1 cellular context compared by ENCODE assay signal in the genomic region with DNA sequence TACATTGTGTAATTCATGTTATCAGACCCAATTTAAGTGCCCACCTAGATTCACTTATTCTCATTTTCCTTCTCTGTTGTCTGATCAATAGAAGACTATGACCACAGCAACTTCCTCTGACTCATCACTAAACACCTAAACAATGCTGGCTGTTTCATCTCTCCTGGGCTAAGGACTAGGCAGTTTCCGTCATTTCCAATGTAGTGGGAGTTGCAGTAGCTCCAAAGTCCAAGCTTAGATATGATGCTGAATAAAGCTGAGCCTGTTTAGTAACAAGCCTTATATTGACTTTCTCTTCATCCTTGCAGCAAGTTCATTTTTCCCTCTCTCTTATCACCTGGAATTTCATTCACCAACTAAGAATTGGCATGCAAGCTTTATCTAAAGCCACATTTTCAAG.
TF ChIP-seq lines count a peak whose summit lies in the region.

No MANE protein-coding gene starts in this region.

TF ChIP-seq in GM12878, 131 proteins besides CTCF, POLR2A, EP300 and RAD21 (continued from another document):
- TF ChIP-seq, protein P1, sequence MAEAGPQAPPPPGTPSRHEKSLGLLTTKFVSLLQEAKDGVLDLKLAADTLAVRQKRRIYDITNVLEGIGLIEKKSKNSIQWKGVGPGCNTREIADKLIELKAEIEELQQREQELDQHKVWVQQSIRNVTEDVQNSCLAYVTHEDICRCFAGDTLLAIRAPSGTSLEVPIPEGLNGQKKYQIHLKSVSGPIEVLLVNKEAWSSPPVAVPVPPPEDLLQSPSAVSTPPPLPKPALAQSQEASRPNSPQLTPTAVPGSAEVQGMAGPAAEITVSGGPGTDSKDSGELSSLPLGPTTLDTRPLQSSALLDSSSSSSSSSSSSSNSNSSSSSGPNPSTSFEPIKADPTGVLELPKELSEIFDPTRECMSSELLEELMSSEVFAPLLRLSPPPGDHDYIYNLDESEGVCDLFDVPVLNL (IDR thresholded peaks at IDR 0.05; ENCODE audit: low read depth, low read length), result no peak
- TF ChIP-seq NRF1 (conservative IDR thresholded peaks at IDR 0.05; ENCODE audit: low read depth, low read length), result no peak
- TF ChIP-seq, protein P2, sequence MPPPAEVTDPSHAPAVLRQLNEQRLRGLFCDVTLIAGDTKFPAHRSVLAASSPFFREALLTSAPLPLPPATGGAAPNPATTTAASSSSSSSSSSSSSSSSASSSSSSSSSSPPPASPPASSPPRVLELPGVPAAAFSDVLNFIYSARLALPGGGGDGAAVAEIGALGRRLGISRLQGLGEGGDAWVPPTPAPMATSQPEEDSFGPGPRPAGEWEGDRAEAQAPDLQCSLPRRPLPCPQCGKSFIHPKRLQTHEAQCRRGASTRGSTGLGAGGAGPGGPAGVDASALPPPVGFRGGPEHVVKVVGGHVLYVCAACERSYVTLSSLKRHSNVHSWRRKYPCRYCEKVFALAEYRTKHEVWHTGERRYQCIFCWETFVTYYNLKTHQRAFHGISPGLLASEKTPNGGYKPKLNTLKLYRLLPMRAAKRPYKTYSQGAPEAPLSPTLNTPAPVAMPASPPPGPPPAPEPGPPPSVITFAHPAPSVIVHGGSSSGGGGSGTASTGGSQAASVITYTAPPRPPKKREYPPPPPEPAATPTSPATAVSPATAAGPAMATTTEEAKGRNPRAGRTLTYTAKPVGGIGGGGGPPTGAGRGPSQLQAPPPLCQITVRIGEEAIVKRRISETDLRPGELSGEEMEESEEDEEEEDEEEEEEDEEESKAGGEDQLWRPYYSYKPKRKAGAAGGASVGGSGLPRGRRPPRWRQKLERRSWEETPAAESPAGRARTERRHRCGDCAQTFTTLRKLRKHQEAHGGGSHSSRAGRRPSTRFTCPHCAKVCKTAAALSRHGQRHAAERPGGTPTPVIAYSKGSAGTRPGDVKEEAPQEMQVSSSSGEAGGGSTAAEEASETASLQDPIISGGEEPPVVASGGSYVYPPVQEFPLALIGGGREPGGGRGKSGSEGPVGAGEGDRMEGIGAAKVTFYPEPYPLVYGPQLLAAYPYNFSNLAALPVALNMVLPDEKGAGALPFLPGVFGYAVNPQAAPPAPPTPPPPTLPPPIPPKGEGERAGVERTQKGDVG (CRISPR knock-in tag; IDR thresholded peaks at IDR 0.05), result no peak
- TF ChIP-seq, protein P3, sequence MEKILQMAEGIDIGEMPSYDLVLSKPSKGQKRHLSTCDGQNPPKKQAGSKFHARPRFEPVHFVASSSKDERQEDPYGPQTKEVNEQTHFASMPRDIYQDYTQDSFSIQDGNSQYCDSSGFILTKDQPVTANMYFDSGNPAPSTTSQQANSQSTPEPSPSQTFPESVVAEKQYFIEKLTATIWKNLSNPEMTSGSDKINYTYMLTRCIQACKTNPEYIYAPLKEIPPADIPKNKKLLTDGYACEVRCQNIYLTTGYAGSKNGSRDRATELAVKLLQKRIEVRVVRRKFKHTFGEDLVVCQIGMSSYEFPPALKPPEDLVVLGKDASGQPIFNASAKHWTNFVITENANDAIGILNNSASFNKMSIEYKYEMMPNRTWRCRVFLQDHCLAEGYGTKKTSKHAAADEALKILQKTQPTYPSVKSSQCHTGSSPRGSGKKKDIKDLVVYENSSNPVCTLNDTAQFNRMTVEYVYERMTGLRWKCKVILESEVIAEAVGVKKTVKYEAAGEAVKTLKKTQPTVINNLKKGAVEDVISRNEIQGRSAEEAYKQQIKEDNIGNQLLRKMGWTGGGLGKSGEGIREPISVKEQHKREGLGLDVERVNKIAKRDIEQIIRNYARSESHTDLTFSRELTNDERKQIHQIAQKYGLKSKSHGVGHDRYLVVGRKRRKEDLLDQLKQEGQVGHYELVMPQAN (conservative IDR thresholded peaks at IDR 0.05), result no peak
- no peak for TF ChIP-seq NFIC (IDR thresholded peaks at IDR 0.05; ENCODE audit: low read depth, low read length)
- TF ChIP-seq TCF3 (IDR thresholded peaks at IDR 0.05; ENCODE audit: borderline replicate concordance, insufficient read depth, low read depth, low read length), result no peak
- no peak for TF ChIP-seq HCFC1 (IDR thresholded peaks at IDR 0.05; ENCODE audit: low read length)
- TF ChIP-seq ZNF24 (IDR thresholded peaks at IDR 0.05), result no peak
